Comparison of ENCODE assay signal across 24 cellular contexts in genomic region chr20:24815931-24816330, GRCh38.
"Had no signal": no experiment of that assay in that cellular context is flagged by ENCODE, and none has a peak within 500 bp of the region (broad histone marks: within the 10 kb centered on the region; RNA-seq: fewer than 3 reads in every experiment).

No MANE protein-coding gene starts in this region.

- H3K4me3 Mint-ChIP-seq: dendritic cell treated with granulocyte-macrophage colony-stimulating factor and Interleukin-4, amounts not matched to agents 40 ng/mL and 50 ng/mL, for 4 days; effector memory CD8-positive, alpha-beta T cell; endodermal cell; mesothelial cell of epicardium had no signal

- H3K9me3 ChIP-seq: colonic mucosa, esophagus squamous epithelium, gastrocnemius medialis, heart right ventricle, left lung, lower lobe of right lung, mucosa of descending colon had no signal

- H3K36me3 ChIP-seq: colonic mucosa, esophagus squamous epithelium, gastrocnemius medialis, heart right ventricle, left lung, lower lobe of right lung had no signal

- H3K36me3 Mint-ChIP-seq: mesothelial cell of epicardium had no signal

- H3K27ac ChIP-seq: colonic mucosa, epithelial cell of prostate, esophagus squamous epithelium, gastrocnemius medialis, heart right ventricle, left lung, lower lobe of right lung had no signal

- H3K27ac Mint-ChIP-seq: dendritic cell treated with granulocyte-macrophage colony-stimulating factor and Interleukin-4, amounts not matched to agents 40 ng/mL and 50 ng/mL, for 4 days; effector memory CD8-positive, alpha-beta T cell; endodermal cell; mesothelial cell of epicardium had no signal

- H3K4me1 Mint-ChIP-seq: endodermal cell, mesothelial cell of epicardium had no signal

- H3K27me3 ChIP-seq: colonic mucosa, gastrocnemius medialis had no signal

- H3K27me3 Mint-ChIP-seq: dendritic cell treated with granulocyte-macrophage colony-stimulating factor and Interleukin-4, amounts not matched to agents 40 ng/mL and 50 ng/mL, for 4 days had no signal

- H3K4me3 ChIP-seq: colonic mucosa, esophagus squamous epithelium, gastrocnemius medialis, heart right ventricle, left lung, lower lobe of right lung, mucosa of descending colon had no signal

- ATAC-seq: effector memory CD8-positive, alpha-beta T cell; esophagus mucosa; gastrocnemius medialis; heart right ventricle; left cardiac atrium; left lung; left ventricle myocardium superior; lower lobe of right lung; mucosa of descending colon had no signal

- DNase-seq: colonic mucosa; cortex of kidney; effector CD8-positive, alpha-beta T cell; effector memory CD8-positive, alpha-beta T cell; endodermal cell; erythroblast; esophagus squamous epithelium; foreskin fibroblast; foreskin melanocyte; gastrocnemius medialis; glutamatergic neuron; head of caudate nucleus; heart right ventricle; hippocampal formation; left cardiac atrium; left lung; left ventricle myocardium superior; lower lobe of right lung; mesenchymal stem cell; mucosa of descending colon had no signal

- H3K4me1 ChIP-seq: colonic mucosa, esophagus squamous epithelium, gastrocnemius medialis, heart right ventricle, left lung, lower lobe of right lung had no signal
